15 cellular contexts compared by ENCODE assay signal in the genomic region with DNA sequence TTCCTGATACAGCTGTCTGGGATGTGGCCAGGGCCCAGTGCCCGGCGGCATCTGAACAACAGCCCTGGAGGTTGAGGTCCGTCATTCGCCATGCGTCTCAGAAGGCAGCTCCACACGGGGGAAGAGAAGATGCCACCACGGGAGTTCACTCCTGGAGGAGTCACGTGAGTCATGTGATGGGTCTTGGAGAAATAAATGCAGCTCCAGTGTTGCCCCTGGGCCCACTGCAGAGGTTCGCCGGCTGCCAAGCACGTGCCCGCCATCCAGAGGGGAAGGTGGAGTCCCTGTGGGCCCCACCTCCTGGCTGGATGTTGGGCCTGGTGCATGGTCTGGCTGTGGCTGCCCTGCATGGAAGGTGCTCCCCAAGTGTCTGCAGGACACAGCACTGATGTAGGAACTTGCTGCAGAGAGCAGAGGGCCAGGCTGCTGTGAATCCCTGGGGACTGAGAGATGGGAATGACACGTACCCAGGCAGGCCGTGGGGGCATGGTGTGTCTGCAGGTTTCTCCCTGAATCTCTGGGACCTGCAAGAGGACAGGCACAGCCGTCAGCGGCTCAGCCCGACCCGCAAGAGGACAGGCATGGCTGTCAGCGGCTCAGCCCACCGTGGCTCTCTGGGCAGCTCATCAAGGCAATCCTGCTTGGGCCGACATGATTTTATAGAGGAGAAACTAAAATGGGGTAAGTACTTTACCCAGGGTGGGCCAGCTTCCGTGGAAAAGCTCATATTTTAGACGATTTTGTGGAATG.
DNase-seq lines count a peak whose midpoint lies in the region; TF ChIP-seq lines count a peak whose summit lies in the region.
"Had no signal": no experiment of that assay in that cellular context is flagged by ENCODE, and none has a peak within 500 bp of the region (broad histone marks: within the 10 kb centered on the region; RNA-seq: fewer than 3 reads in every experiment).

No MANE protein-coding gene starts in this region.

- H3K4me3 ChIP-seq in coronary artery: no peak overlapping the region
- H3K4me3 ChIP-seq: GM23248 had no signal

- no peak overlapping the region for H3K27ac ChIP-seq in coronary artery
- H3K27ac ChIP-seq: GM23248 had no signal

- intact Hi-C loops in posterior vena cava (cut with DNase I): no loop called here

- DNase-seq in coronary artery (ENCODE audit: low spot score) (peak; percentile 49), mesenteric fat pad (ENCODE audit: low spot score) (peak; percentile 65), posterior vena cava (ENCODE audit: low spot score) (peak; percentile 74), midbrain (lab: John Stamatoyannopoulos, UW) (no peak), DMS53 treated with DMSO at 0.1 percent for 48 hours (lab: John Stamatoyannopoulos, UW; ENCODE audit: unreplicated experiment) (no peak), RKO (ENCODE audit: low spot score) (no peak)
- DNase-seq: ACHN; BE2C; C1 segment of cervical spinal cord; Caco-2; CD4-positive, alpha-beta T cell; DMS79; GDM1; GM23248; HFFc6 had no signal

- no peak for TF ChIP-seq CTCF in coronary artery (IDR thresholded peaks at IDR 0.05)

Comparison
In these comparisons a context has a peak if more than half of its experiments do, and no peak if none do; other contexts are left out.
1. DNase-seq: peak in coronary artery (single experiment), mesenteric fat pad (single experiment) and posterior vena cava (single experiment); none in midbrain (single experiment), DMS53 treated with DMSO at 0.1 percent for 48 hours (single experiment) and RKO (single experiment).